8 cellular contexts compared by ENCODE assay signal in genomic region chr10:58967551-58968418, GRCh38.
A peak's percentile ranks its signal among the peaks of the same experiment; 100 is the strongest.
DNase-seq lines count a peak whose midpoint lies in the region; ATAC-seq and TF ChIP-seq lines count a peak whose summit lies in the region.

No MANE protein-coding gene starts in this region.

- POLR2A ChIA-PET in Panc1 (lab: Charles Lee) = no interaction called here

- H3K36me3 ChIP-seq in H7 (replicated peaks; ENCODE audit: control insufficient read depth, insufficient read depth, low read length) (no peaks in the 10 kb centered on the region), Panc1 (ENCODE audit: control insufficient read depth, insufficient read depth, low read length) (no peaks in the 10 kb centered on the region), sigmoid colon (no peaks in the 10 kb centered on the region)

- no peak for TF ChIP-seq EP300 in sigmoid colon (IDR thresholded peaks at IDR 0.05)

- CTCF ChIA-PET in Panc1 (lab: Charles Lee) = no interaction called here

- no peak for TF ChIP-seq POLR2A in sigmoid colon (IDR thresholded peaks at IDR 0.05)

- H3K27me3 ChIP-seq in H7 (ENCODE audit: control insufficient read depth, insufficient read depth, low read length) (peaks cover 12% of the 10 kb centered on the region; the same call in 1 of the 2 replicates), Panc1 (ENCODE audit: control insufficient read depth, insufficient read depth, low read length) (no peaks in the 10 kb centered on the region), sigmoid colon (no peaks in the 10 kb centered on the region)

- DNase-seq in A172 (ENCODE audit: low spot score) = peak; percentile 72
- peak; percentile 56 for DNase-seq in H7
- DNase-seq in Panc1 (ENCODE audit: low read depth, low spot score) = no peak
- no peak for DNase-seq in SIG-M5 treated with dmso at 0.1 percent for 504 hours (lab: John Stamatoyannopoulos, UW; ENCODE audit: unreplicated experiment)
- DNase-seq in activated CD4-positive, CD25-positive, alpha-beta regulatory T cell treated with anti-CD3 and anti-CD28 coated beads, Interleukin-2, amount 50 U/mL, for 72 hours = no peak
- DNase-seq in NCI-H2196 treated with DMSO at 0.1 percent for 48 hours (lab: John Stamatoyannopoulos, UW; ENCODE audit: unreplicated experiment) = no peak
- DNase-seq in sigmoid colon = no peak

- intact Hi-C loops in Panc1 (cut with micrococcal nuclease; ENCODE audit: unreplicated experiment) = no loop called here
- intact Hi-C loops in sigmoid colon (cut with DNase I) = no loop called here

- H3K27ac ChIP-seq in Panc1 (ENCODE audit: low read length) = no peak overlapping the region
- H3K27ac ChIP-seq in sigmoid colon = no peak overlapping the region

- H3K9me3 ChIP-seq in Panc1 (ENCODE audit: control insufficient read depth, insufficient read depth, low read depth, low read length) (no peaks in the 10 kb centered on the region), iPS-18c (ENCODE audit: control insufficient read depth, insufficient read depth, low read length) (no peaks in the 10 kb centered on the region), sigmoid colon (no peaks in the 10 kb centered on the region)

- ATAC-seq in Panc1 = peak; percentile 78

- H3K4me1 ChIP-seq in Panc1 (ENCODE audit: control insufficient read depth, insufficient read depth, low read length) = no peaks in the 10 kb centered on the region
- no peaks in the 10 kb centered on the region for H3K4me1 ChIP-seq in sigmoid colon

- TF ChIP-seq CTCF in Panc1 (IDR thresholded peaks at IDR 0.05) (no peak), sigmoid colon (IDR thresholded peaks at IDR 0.05) (no peak)

- no TSS peak for BruUV-seq in Panc1 (replicated peaks; lab: Mats Ljungman, UMichigan)

- 38 to 67% methylated on average over 19 of the region's 19 CpGs for WGBS in sigmoid colon, 2 donors

- in situ Hi-C loops in Panc1 (cut with HindIII; ENCODE audit: low pct_unique_long_range_greater_than_20kb, low sequenced_read_pairs) = no loop called here

- H3K4me3 ChIP-seq in H7 (ENCODE audit: insufficient read depth, low read depth, low read length) (peak overlapping the region; percentile 14; the same call in 1 of the 2 replicates), Panc1 (ENCODE audit: low read depth in 2 of 2, low read length in 2 of 2) (no peak overlapping the region), iPS-18c (ENCODE audit: insufficient read depth, low read depth, low read length) (peak overlapping the region; percentile 20; the same call in 1 of the 2 replicates), sigmoid colon (no peak overlapping the region)

Comparison
In these comparisons a context has a peak if more than half of its experiments do, and no peak if none do; other contexts are left out.
1. DNase-seq: peak in A172 (single experiment) and H7 (single experiment); none in Panc1 (single experiment), SIG-M5 treated with dmso at 0.1 percent for 504 hours (single experiment), activated CD4-positive, CD25-positive, alpha-beta regulatory T cell treated with anti-CD3 and anti-CD28 coated beads, Interleukin-2, amount 50 U/mL, for 72 hours (single experiment), NCI-H2196 treated with DMSO at 0.1 percent for 48 hours (single experiment) and sigmoid colon (single experiment).
2. H3K4me3 ChIP-seq: peak in H7 (single experiment) and iPS-18c (single experiment); none in Panc1 (0 of 2) and sigmoid colon (0 of 4).